In the genomic region with DNA sequence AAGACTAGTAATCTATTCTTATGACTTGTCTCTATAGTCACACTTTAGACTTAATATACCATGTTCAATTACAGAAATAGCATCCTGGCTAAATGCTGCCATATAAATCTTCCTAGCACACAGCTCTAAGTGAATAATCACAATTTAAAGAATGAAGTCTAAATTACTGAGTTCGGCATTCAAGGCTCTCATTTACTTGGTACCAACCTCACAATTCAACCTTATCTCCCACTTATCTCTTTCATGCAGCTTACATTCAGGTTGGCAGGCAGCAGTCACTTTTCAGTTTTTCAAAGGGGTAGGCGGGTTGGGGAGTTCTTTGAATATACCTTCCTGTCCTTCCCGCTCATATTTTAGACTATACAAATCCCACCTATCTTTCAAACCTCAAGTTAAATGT, we compare ENCODE assay signal across 8 cellular contexts. TPM values are rescaled to one million over a fixed set of nuclear protein-coding genes. Genes with fewer than 3 reads are reported as not detected.
DNase-seq lines count a peak whose midpoint lies in the region; ATAC-seq, FAIRE-seq and TF ChIP-seq lines count a peak whose summit lies in the region.

No MANE protein-coding gene starts in this region.

- CTCF ChIA-PET in Panc1 (lab: Charles Lee) (no interaction called here), endothelial cell of umbilical vein (lab: Charles Lee) (interaction anchor here (1.2 to 1.9 kb wide), 3 partner anchors 9 to 1653 kb away, joined by 3 to 9 read pairs (median 6); no protein-coding TSS in a partner anchor)

- H4K20me1 ChIP-seq in endothelial cell of umbilical vein (replicated peaks; ENCODE audit: control insufficient read depth, extremely low read depth, insufficient read depth, low read length) = peaks cover 3% of the 10 kb centered on the region

- H3K79me2 ChIP-seq in endothelial cell of umbilical vein (ENCODE audit: control insufficient read depth, insufficient read depth, low read length) (peaks cover 52% of the 10 kb centered on the region), parathyroid adenoma (peaks cover 16% of the 10 kb centered on the region)

- peak overlapping the region; percentile 96 for H3K4me2 ChIP-seq in endothelial cell of umbilical vein (ENCODE audit: insufficient read depth, low read length)
- peak overlapping the region; percentile 71 for H3K4me2 ChIP-seq in parathyroid adenoma (ENCODE audit: low read length)

- peaks cover 8% of the 10 kb centered on the region; the same call in 1 of the 2 replicates for H3K4me1 ChIP-seq in Panc1 (ENCODE audit: control insufficient read depth, insufficient read depth, low read length)
- peaks cover 27% of the 10 kb centered on the region for H3K4me1 ChIP-seq in endothelial cell of umbilical vein (ENCODE audit: control insufficient read depth, extremely low read depth, insufficient read depth, low read length)
- peaks cover 5% of the 10 kb centered on the region for H3K4me1 ChIP-seq in parathyroid adenoma

- POLR2A ChIA-PET in Panc1 (lab: Charles Lee) = no interaction called here
- POLR2A ChIA-PET in endothelial cell of umbilical vein (lab: Charles Lee) = no interaction called here

- H3K27ac ChIP-seq in Panc1 (ENCODE audit: low read length) = peak overlapping the region; percentile 99
- H3K27ac ChIP-seq in endothelial cell of umbilical vein (ENCODE audit: insufficient read depth, low read depth, low read length) = peak overlapping the region; percentile 24
- no peak overlapping the region for H3K27ac ChIP-seq in parathyroid adenoma

- H2AFZ ChIP-seq in endothelial cell of umbilical vein (ENCODE audit: low read depth, low read length) = no peak overlapping the region
- H2AFZ ChIP-seq in parathyroid adenoma = no peak overlapping the region

- H3K27me3 ChIP-seq in GM06990 (replicated peaks; ENCODE audit: control insufficient read depth, insufficient read depth, low read length) = no peaks in the 10 kb centered on the region
- no peaks in the 10 kb centered on the region for H3K27me3 ChIP-seq in Panc1 (ENCODE audit: control insufficient read depth, insufficient read depth, low read length)
- H3K27me3 ChIP-seq in endothelial cell of umbilical vein (ENCODE audit: control insufficient read depth in 2 of 2, insufficient read depth in 2 of 2, low read length in 2 of 2) = no peaks in the 10 kb centered on the region
- no peaks in the 10 kb centered on the region for H3K27me3 ChIP-seq in parathyroid adenoma (ENCODE audit: control insufficient read depth, insufficient read depth, low read length)

- DNase-seq in GM06990 (ENCODE audit: extremely low read depth, insufficient read length) = no peak
- no peak for DNase-seq in Panc1 (ENCODE audit: low read depth, low spot score)
- peak; percentile 12 for DNase-seq in endothelial cell of umbilical vein (ENCODE audit: low read depth, low spot score)
- no peak for DNase-seq in NCI-H1092 (lab: John Stamatoyannopoulos, UW)
- no peak for DNase-seq in H54 (ENCODE audit: insufficient read length, low spot score)

- H3K36me3 ChIP-seq in GM06990 (ENCODE audit: control insufficient read depth, insufficient read depth, low read length) = peaks cover 2% of the 10 kb centered on the region
- H3K36me3 ChIP-seq in Panc1 (ENCODE audit: control insufficient read depth, insufficient read depth, low read length) = peaks cover 44% of the 10 kb centered on the region
- H3K36me3 ChIP-seq in endothelial cell of umbilical vein (ENCODE audit: control insufficient read depth in 2 of 2, extremely low read depth in 1 of 2, insufficient read depth in 2 of 2, low read length in 2 of 2) = peaks cover 3 to 19% of the 10 kb centered on the region in 2 experiments
- H3K36me3 ChIP-seq in parathyroid adenoma (ENCODE audit: control insufficient read depth, insufficient read depth, low read length) = no peaks in the 10 kb centered on the region

- TF ChIP-seq CTCF in GM06990 (IDR thresholded peaks at IDR 0.05; ENCODE audit: insufficient read depth, low read length, poor library complexity, severe bottlenecking) = no peak
- TF ChIP-seq CTCF in Panc1 (IDR thresholded peaks at IDR 0.05) = no peak
- no peak for TF ChIP-seq CTCF in endothelial cell of umbilical vein (IDR thresholded peaks at IDR 0.05; ENCODE audit: extremely low read depth in 1 of 2, insufficient read depth in 1 of 2, low read depth in 1 of 2, low read length in 2 of 2)
- TF ChIP-seq CTCF in parathyroid adenoma (IDR thresholded peaks at IDR 0.05) = no peak

- peak overlapping the region; percentile 96 for H3K9ac ChIP-seq in endothelial cell of umbilical vein (replicated peaks; ENCODE audit: extremely low read depth, insufficient read depth, low read length)
- no peak overlapping the region for H3K9ac ChIP-seq in parathyroid adenoma

- H3K9me1 ChIP-seq in endothelial cell of umbilical vein (replicated peaks; ENCODE audit: control insufficient read depth, extremely low read depth, insufficient read depth, low read length) = no peaks in the 10 kb centered on the region

- dilution Hi-C loops in endothelial cell of umbilical vein (cut with MboI; ENCODE audit: extremely low pct_ligation_motif_present, low sequenced_read_pairs) = no loop called here

- H3K9me3 ChIP-seq in Panc1 (ENCODE audit: control insufficient read depth, insufficient read depth, low read depth, low read length) (no peaks in the 10 kb centered on the region), endothelial cell of umbilical vein (replicated peaks; ENCODE audit: control insufficient read depth, insufficient read depth, low read length) (no peaks in the 10 kb centered on the region), parathyroid adenoma (ENCODE audit: control insufficient read depth, low read length) (no peaks in the 10 kb centered on the region)

- no peak for ATAC-seq in Panc1
- no peak for ATAC-seq in GM21786 (IDR thresholded peaks at IDR 0.05; ENCODE audit: unreplicated experiment)
- no peak for ATAC-seq in HG03521 (IDR thresholded peaks at IDR 0.05; ENCODE audit: unreplicated experiment)

- BruUV-seq in Panc1 (replicated peaks; lab: Mats Ljungman, UMichigan) (no TSS peak), endothelial cell of umbilical vein (replicated peaks; lab: Mats Ljungman, UMichigan) (no TSS peak)

- intact Hi-C loops in Panc1 (cut with micrococcal nuclease; ENCODE audit: unreplicated experiment) (no loop called here), endothelial cell of umbilical vein (cut with micrococcal nuclease) (no loop called here)

- FAIRE-seq in endothelial cell of umbilical vein (lab: Jason Lieb, UNC) (no peak), H54 (lab: Jason Lieb, UNC) (no peak)

- TF ChIP-seq POLR2A in endothelial cell of umbilical vein (IDR thresholded peaks at IDR 0.05; ENCODE audit: low read depth, low read length) = peak; percentile 19
- TF ChIP-seq POLR2A in H54 (IDR thresholded peaks at IDR 0.05; ENCODE audit: low read depth, low read length) = no peak

- in situ Hi-C loops in Panc1 (cut with HindIII; ENCODE audit: low pct_unique_long_range_greater_than_20kb, low sequenced_read_pairs) = no loop called here

- H3K4me3 ChIP-seq in GM06990 (replicated peaks; ENCODE audit: low read depth, low read length) (peak overlapping the region; percentile 100), Panc1 (ENCODE audit: low read depth in 2 of 2, low read length in 2 of 2) (peak overlapping the region; percentile 98 to 100), endothelial cell of umbilical vein (replicated peaks in 1 of 3; ENCODE audit: insufficient read depth in 1 of 3, low read depth in 1 of 3, low read length in 3 of 3) (peak overlapping the region; percentile 16 to 92 (median 66)), parathyroid adenoma (ENCODE audit: low read depth, low read length) (peak overlapping the region; percentile 98)

TF ChIP-seq in endothelial cell of umbilical vein, 7 proteins besides CTCF, POLR2A, EP300 and RAD21:
- no peak for TF ChIP-seq POLR2AphosphoS5 (IDR thresholded peaks at IDR 0.05; ENCODE audit: insufficient read depth, low read depth, low read length)
- TF ChIP-seq GATA2 (IDR thresholded peaks at IDR 0.05; ENCODE audit: insufficient read depth, insufficient read length, low read depth, low read length) = no peak
- TF ChIP-seq MAX (IDR thresholded peaks at IDR 0.05; ENCODE audit: insufficient read depth, insufficient read length) = no peak
- no peak for TF ChIP-seq MYC (IDR thresholded peaks at IDR 0.05; ENCODE audit: low read depth, low read length)
- TF ChIP-seq FOS (IDR thresholded peaks at IDR 0.05; ENCODE audit: borderline replicate concordance, insufficient read depth, low read length) = no peak
- TF ChIP-seq EZH2 (IDR thresholded peaks at IDR 0.05; ENCODE audit: borderline replicate concordance, low read depth, low read length, severe bottlenecking) = no peak
- TF ChIP-seq JUN (IDR thresholded peaks at IDR 0.05; ENCODE audit: borderline replicate concordance, insufficient read depth, insufficient read length, low read depth) = no peak
TF ChIP-seq in endothelial cell of umbilical vein: peak in this region for 0.

RNA-seq across cellular contexts. Expression of gene MMADHC, which starts 1.5 kb away (rescaled TPM):
- total RNA-seq in Panc1 (2021; ENCODE audit: unreplicated experiment) (120 TPM), endothelial cell of umbilical vein (115 and 119 TPM in 2 replicates)
- polyA plus RNA-seq in Panc1 (2012; ENCODE audit: insufficient read length) = 58.3 TPM
- 40.0 and 53.4 TPM in 2 replicates for polyA plus RNA-seq in endothelial cell of umbilical vein
- 72.5 and 75.3 TPM in 2 replicates for polyA plus RNA-seq in endothelial cell of umbilical vein (2011; cell fraction: cytosol; rRNA removed)
- 41.4 and 52.2 TPM in 2 replicates for polyA plus RNA-seq in endothelial cell of umbilical vein (2011; cell fraction: nucleus; rRNA removed)
- polyA plus RNA-seq in endothelial cell of umbilical vein (2012) = 124 and 189 TPM in 2 replicates
- polyA minus RNA-seq in endothelial cell of umbilical vein = 75.8 and 86.1 TPM in 2 replicates
- polyA minus RNA-seq in endothelial cell of umbilical vein (2011; cell fraction: cytosol; rRNA and poly(A)+ RNA removed) = 40.4 TPM
- polyA minus RNA-seq in endothelial cell of umbilical vein (2011; cell fraction: nucleus; rRNA and poly(A)+ RNA removed) = 48.0 and 54.8 TPM in 2 replicates
